8 cellular contexts compared by ENCODE assay signal in genomic region chr18:23586249-23587196, GRCh38. TPM values are rescaled to one million over a fixed set of nuclear protein-coding genes. Genes with fewer than 3 reads are reported as not detected.
DNase-seq lines count a peak whose midpoint lies in the region; ATAC-seq and TF ChIP-seq lines count a peak whose summit lies in the region.

Gene NPC1 (minus strand): TSS chr18:23586506. CDS start chr18:23586343, 163 bp downstream.

- peak; percentile 97 for TF ChIP-seq POLR2A in erythroblast (IDR thresholded peaks at IDR 0.05; ENCODE audit: low read length)

- H4K20me1 ChIP-seq in PC-3 (ENCODE audit: low read length), result peaks cover 14% of the 10 kb centered on the region

- peak; percentile 94 for DNase-seq in DMS53 (lab: John Stamatoyannopoulos, UW)
- DNase-seq in PC-3, result peak; percentile 96
- peak; percentile 94 for DNase-seq in activated T-cell treated with anti-CD3 and anti-CD28 coated beads, Interleukin-2, amount 50 U/mL, for 1 hour
- DNase-seq in erythroblast (lab: John Stamatoyannopoulos, UW), result peak; percentile 94 to 97
- peak; percentile 80 for DNase-seq in stimulated activated CD8-positive, alpha-beta memory T cell treated with anti-CD3 and anti-CD28 coated beads, Interleukin-7, amount 100 ng/mL, for 24 hours (ENCODE audit: low read depth)

- H2AFZ ChIP-seq in PC-3 (ENCODE audit: low read length), result peak within 1 kb of the TSS; percentile 93

- peak within 1 kb of the TSS; percentile 95 for H3K9ac ChIP-seq in PC-3 (ENCODE audit: low read length)
- H3K9ac ChIP-seq in muscle layer of colon (ENCODE audit: low read length), result peak within 1 kb of the TSS; percentile 96

- H3K27ac ChIP-seq in PC-3 (ENCODE audit: low read length) (peak within 1 kb of the TSS; percentile 98), muscle layer of colon (ENCODE audit: low read depth, low read length) (peak within 1 kb of the TSS; percentile 94)

- H3K79me2 ChIP-seq in PC-3 (ENCODE audit: low read length), result peaks cover 47% of the 10 kb centered on the region

- peaks cover 17 to 25% (median 23%) of the 10 kb centered on the region in 3 donors for H3K4me1 Mint-ChIP-seq in IgD-negative memory B cell

- intact Hi-C loops in PC-3 (cut with micrococcal nuclease), result loop anchor here (1.0 to 5.0 kb wide), 5 partner anchors 12 to 84 kb away; partner anchors contain the start of gene RMC1

- TF ChIP-seq CTCF in PC-3 (conservative IDR thresholded peaks at IDR 0.05; ENCODE audit: low read depth, low read length), result peak; percentile 66

- H3F3A ChIP-seq in PC-3 (ENCODE audit: low read length, unreplicated experiment), result no peaks in the 10 kb centered on the region

- H3K27me3 Mint-ChIP-seq in IgD-negative memory B cell, result no peaks in the 10 kb centered on the region

- no peaks in the 10 kb centered on the region for H3K9me3 Mint-ChIP-seq in IgD-negative memory B cell

- ATAC-seq in GM21529 (IDR thresholded peaks at IDR 0.05; ENCODE audit: unreplicated experiment) (peak; percentile 85), PC-3 (peak; percentile 89)

- peak within 1 kb of the TSS; percentile 91 for H3K4me2 ChIP-seq in PC-3 (ENCODE audit: low read length)

- H3K27me3 ChIP-seq in PC-3 (ENCODE audit: low read length) (no peaks in the 10 kb centered on the region), muscle layer of colon (ENCODE audit: control insufficient read depth in 1 of 2, insufficient read depth in 2 of 2, low read length in 2 of 2) (no peaks in the 10 kb centered on the region)

- H3K9me2 ChIP-seq in PC-3 (replicated peaks; ENCODE audit: low read length), result no peaks in the 10 kb centered on the region

- no peaks in the 10 kb centered on the region for H3K36me3 Mint-ChIP-seq in IgD-negative memory B cell

- no peaks in the 10 kb centered on the region; the same call in 1 of the 2 replicates for H3K36me3 ChIP-seq in PC-3 (ENCODE audit: low read depth, low read length)
- peaks cover 4% of the 10 kb centered on the region for H3K36me3 ChIP-seq in muscle layer of colon (ENCODE audit: insufficient read depth, low read length)

- H3K9me3 ChIP-seq in PC-3 (ENCODE audit: low read length) (no peaks in the 10 kb centered on the region), muscle layer of colon (ENCODE audit: low read length) (no peaks in the 10 kb centered on the region)

- no TSS peak for BruUV-seq in PC-3 (replicated peaks; lab: Mats Ljungman, UMichigan)

- peaks cover 32% of the 10 kb centered on the region for H3K4me1 ChIP-seq in PC-3 (ENCODE audit: insufficient read depth, low read length)
- H3K4me1 ChIP-seq in muscle layer of colon (ENCODE audit: insufficient read depth, low read length), result peaks cover 24% of the 10 kb centered on the region

- H3K4me3 ChIP-seq in PC-3 (ENCODE audit: low read length) (peak within 1 kb of the TSS; percentile 83), muscle layer of colon (ENCODE audit: low read depth in 1 of 2, low read length in 2 of 2) (peak within 1 kb of the TSS; percentile 84 to 90)

- peak within 1 kb of the TSS; percentile 90 to 96 (median 96) for H3K4me3 Mint-ChIP-seq in IgD-negative memory B cell

- CTCF ChIA-PET in PC-3 (lab: Charles Lee), result interaction anchor here (0.7 kb wide), 1 partner anchor 88 kb away, joined by 3 read pairs; no protein-coding TSS in a partner anchor

- POLR2A ChIA-PET in PC-3 (lab: Charles Lee; ENCODE audit: unreplicated experiment), result interaction anchor here (0.6 kb wide), 1 partner anchor 63 kb away, joined by 3 read pairs; no protein-coding TSS in a partner anchor

- H3K27ac Mint-ChIP-seq in IgD-negative memory B cell, result peak within 1 kb of the TSS; percentile 92 to 99 (median 96)

RNA-seq across cellular contexts. Expression of gene NPC1, which starts in this region (rescaled TPM):
- polyA plus RNA-seq in IgD-negative memory B cell, result 10.7 TPM
- 85.5 and 122 TPM in 2 replicates for total RNA-seq in PC-3 (2014; rRNA removed)

Comparison
In these comparisons a context has a peak if more than half of its experiments do, and no peak if none do; other contexts are left out.
1. Peak in every context shown above with its lines: DNase-seq, ATAC-seq, H3K4me3 ChIP-seq and H3K27ac ChIP-seq.